Comparison of ENCODE assay signal across 8 cellular contexts in the genomic region with DNA sequence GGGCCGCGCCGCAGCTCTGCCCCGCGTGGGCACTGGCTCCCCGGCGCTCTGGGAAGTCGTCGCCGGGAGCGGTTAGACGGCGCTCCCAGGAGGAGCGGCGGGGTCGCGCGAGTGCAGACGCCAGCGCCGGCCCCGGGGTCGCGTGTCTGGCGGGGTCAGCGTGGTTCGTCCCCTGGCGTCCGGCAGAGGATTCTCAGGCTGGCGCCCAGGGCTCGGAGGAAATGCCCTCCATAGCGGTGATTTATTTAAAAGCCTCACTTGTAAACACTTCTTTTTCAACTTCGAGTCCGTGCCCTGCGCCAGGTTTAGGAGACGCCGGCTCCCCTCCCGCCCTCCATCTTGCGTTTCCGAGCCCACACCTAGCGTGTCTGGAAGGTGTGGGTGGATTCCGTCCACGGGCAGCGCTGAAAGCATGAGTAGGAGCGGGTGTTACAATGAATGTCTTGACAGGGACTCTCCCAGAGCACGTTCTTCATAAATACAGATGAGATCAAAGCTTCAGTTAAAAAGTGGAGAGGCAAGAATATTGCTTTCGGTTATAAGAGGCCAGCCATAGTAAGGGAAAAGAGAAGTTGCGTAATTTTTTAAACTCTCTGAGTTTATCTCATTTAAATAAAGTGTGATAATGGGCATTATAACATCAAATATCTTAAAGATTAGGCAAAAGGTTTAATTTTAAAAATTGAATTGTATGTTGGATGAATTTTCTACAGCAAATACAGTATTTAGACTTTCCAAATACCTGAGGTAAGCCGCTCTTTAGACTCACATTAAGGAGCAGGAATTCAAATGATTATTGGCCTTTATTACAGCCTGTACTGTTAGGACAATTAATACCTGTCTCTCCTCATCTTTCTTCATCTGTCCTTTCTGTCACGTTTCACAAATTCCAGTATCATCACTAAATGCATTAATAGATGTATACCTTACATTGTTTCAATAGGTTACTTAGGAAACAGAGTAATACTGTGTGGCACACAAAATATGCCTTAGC. TPM values are rescaled to one million over a fixed set of nuclear protein-coding genes. Genes with fewer than 3 reads are reported as not detected.
DNase-seq lines count a peak whose midpoint lies in the region; ATAC-seq and TF ChIP-seq lines count a peak whose summit lies in the region.

No MANE protein-coding gene starts in this region.

- peak overlapping the region; percentile 98 for H2AFZ ChIP-seq in PC-3 (ENCODE audit: low read length)

- peaks cover 32% of the 10 kb centered on the region for H3K36me3 Mint-ChIP-seq in activated T-helper 17 cell treated with anti-CD3 and anti-CD28 coated beads, Interleukin-2, amount 50 U/mL, for 72 hours (ENCODE audit: low read depth)
- no peaks in the 10 kb centered on the region for H3K36me3 Mint-ChIP-seq in neural crest cell (ENCODE audit: low read depth)

- no peaks in the 10 kb centered on the region for H3K9me3 Mint-ChIP-seq in activated T-helper 17 cell treated with anti-CD3 and anti-CD28 coated beads, Interleukin-2, amount 50 U/mL, for 72 hours
- no peaks in the 10 kb centered on the region for H3K9me3 Mint-ChIP-seq in neural crest cell

- TF ChIP-seq CTCF in PC-3 (conservative IDR thresholded peaks at IDR 0.05; ENCODE audit: low read depth, low read length) (no peak), foreskin fibroblast (IDR thresholded peaks at IDR 0.05; ENCODE audit: low read depth, low read length) (peak; percentile 14), neural crest cell (conservative IDR thresholded peaks at IDR 0.05) (peak; percentile 51), stomach (IDR thresholded peaks at IDR 0.05) (no peak)

- peaks cover 34% of the 10 kb centered on the region for H3K4me1 Mint-ChIP-seq in activated T-helper 17 cell treated with anti-CD3 and anti-CD28 coated beads, Interleukin-2, amount 50 U/mL, for 72 hours
- peaks cover 14% of the 10 kb centered on the region for H3K4me1 Mint-ChIP-seq in neural crest cell

- POLR2A ChIA-PET in PC-3 (lab: Charles Lee; ENCODE audit: unreplicated experiment) = no interaction called here

- TSS peak; percentile 59 for BruUV-seq in PC-3 (replicated peaks; lab: Mats Ljungman, UMichigan)

- 0 out of 2 replicates have a peak, but pooled peaks cover 3% of the 10 kb centered on the region for H4K20me1 ChIP-seq in PC-3 (ENCODE audit: low read length)

- TF ChIP-seq EP300 in stomach (IDR thresholded peaks at IDR 0.05) = no peak

- no peaks in the 10 kb centered on the region for H3F3A ChIP-seq in PC-3 (ENCODE audit: low read length, unreplicated experiment)

- peak overlapping the region; percentile 83 for H3K27ac Mint-ChIP-seq in activated T-helper 17 cell treated with anti-CD3 and anti-CD28 coated beads, Interleukin-2, amount 50 U/mL, for 72 hours
- no peak overlapping the region for H3K27ac Mint-ChIP-seq in neural crest cell (ENCODE audit: unreplicated experiment)

- no peak for TF ChIP-seq POLR2A in stomach (IDR thresholded peaks at IDR 0.05)

- H3K9ac ChIP-seq in PC-3 (ENCODE audit: low read length) = peak overlapping the region; percentile 83

- no peaks in the 10 kb centered on the region for H3K27me3 Mint-ChIP-seq in activated T-helper 17 cell treated with anti-CD3 and anti-CD28 coated beads, Interleukin-2, amount 50 U/mL, for 72 hours
- peaks cover 47% of the 10 kb centered on the region for H3K27me3 Mint-ChIP-seq in neural crest cell (ENCODE audit: low read depth)

- H3K9me3 ChIP-seq in PC-3 (ENCODE audit: low read length) (no peaks in the 10 kb centered on the region), stomach (no peaks in the 10 kb centered on the region)

- DNase-seq in AG08396 (ENCODE audit: low spot score) (peak; percentile 62), PC-3 (peak; percentile 38), foreskin fibroblast (peak; percentile 28 to 67), neural crest cell (ENCODE audit: low read depth, low spot score) (peak; percentile 44), stomach (peak; percentile 51)

- H3K27me3 ChIP-seq in PC-3 (ENCODE audit: low read length) (no peaks in the 10 kb centered on the region), stomach (no peaks in the 10 kb centered on the region)

- ATAC-seq in GM18858 (IDR thresholded peaks at IDR 0.05; ENCODE audit: unreplicated experiment) (peak; percentile 44), HG03064 (IDR thresholded peaks at IDR 0.05; ENCODE audit: low read depth, unreplicated experiment) (peak; percentile 52), PC-3 (peak; percentile 65)
- peak; percentile 82 for ATAC-seq in activated T-helper 17 cell treated with anti-CD3 and anti-CD28 coated beads, Interleukin-2, amount 50 U/mL, for 72 hours (replicated peaks)

- CTCF ChIA-PET in PC-3 (lab: Charles Lee) = no interaction called here

- H3K36me3 ChIP-seq in PC-3 (ENCODE audit: low read depth, low read length) (no peaks in the 10 kb centered on the region), stomach (no peaks in the 10 kb centered on the region)

- H3K4me1 ChIP-seq in PC-3 (ENCODE audit: insufficient read depth, low read length) (peaks cover 9% of the 10 kb centered on the region), stomach (peaks cover 4 to 31% (median 14%) of the 10 kb centered on the region in 4 donors)

- H3K79me2 ChIP-seq in PC-3 (ENCODE audit: low read length) = peaks cover 30% of the 10 kb centered on the region

- peak overlapping the region; percentile 90 for H3K4me3 Mint-ChIP-seq in activated T-helper 17 cell treated with anti-CD3 and anti-CD28 coated beads, Interleukin-2, amount 50 U/mL, for 72 hours
- peak overlapping the region; percentile 84 for H3K4me3 Mint-ChIP-seq in neural crest cell

- H3K27ac ChIP-seq in PC-3 (ENCODE audit: low read length) = peak overlapping the region; percentile 43; the same call in 1 of the 2 replicates
- H3K27ac ChIP-seq in stomach = peak overlapping the region; percentile 88 to 99 (median 94)

- 1 to 4% (median 1%) methylated on average over 24 to 50 of the region's 50 CpGs for WGBS in stomach, 5 donors

- intact Hi-C loops in PC-3 (cut with micrococcal nuclease) (loop anchor here (1.0 to 2.0 kb wide), 2 partner anchors 33 to 47 kb away; no protein-coding TSS in a partner anchor), stomach (cut with DNase I; ENCODE audit: low total_unique reads) (no loop called here)

- H3K4me2 ChIP-seq in PC-3 (ENCODE audit: low read length) = peak overlapping the region; percentile 98

- H3K9me2 ChIP-seq in PC-3 (replicated peaks; ENCODE audit: low read length) = no peaks in the 10 kb centered on the region

- H3K4me3 ChIP-seq in PC-3 (ENCODE audit: low read length) (peak overlapping the region; percentile 99), foreskin fibroblast (ENCODE audit: low read depth in 1 of 2, low read length in 2 of 2) (peak overlapping the region; percentile 75 to 86), stomach (peak overlapping the region; percentile 77 to 90 (median 87))

RNA-seq across cellular contexts. Expression of a gene that starts 0.9 kb away (rescaled TPM):
- total RNA-seq in PC-3 (2014; rRNA removed) = 2.2 and 2.8 TPM in 2 replicates
- total RNA-seq in activated T-helper 17 cell treated with anti-CD3 and anti-CD28 coated beads, Interleukin-2, amount 50 U/mL, for 72 hours = 1 to 10 TPM; 3.0 to 3.8 TPM
- 0.07 and 0.09 TPM in 2 replicates for total RNA-seq in neural crest cell
- 1 to 10 TPM in 3 of 5 donors, under 1 TPM in 1, not detected in 1; 0.58 to 8.4 (median 4.0) TPM for total RNA-seq in stomach
- 1 to 10 TPM; 1.7 to 6.7 (median 2.4) TPM for polyA plus RNA-seq in stomach

Comparison
In these comparisons a context has a peak if more than half of its experiments do, and no peak if none do; other contexts are left out.
1. Peak in every context shown above with its lines: DNase-seq, ATAC-seq, H3K4me3 ChIP-seq and H3K27ac ChIP-seq.
2. CTCF ChIP-seq: peak in foreskin fibroblast (single experiment) and neural crest cell (single experiment); none in PC-3 (single experiment) and stomach (0 of 7).